ENCODE assay signal across 18 cellular contexts in genomic region chr14:42002139-42002538, GRCh38.
"Had no signal": no experiment of that assay in that cellular context is flagged by ENCODE, and none has a peak within 500 bp of the region (broad histone marks: within the 10 kb centered on the region; RNA-seq: fewer than 3 reads in every experiment).

No MANE protein-coding gene starts in this region.

- H3K4me3 ChIP-seq: hepatocyte, suprapubic skin had no signal

- H3K4me3 Mint-ChIP-seq: activated CD8-positive, alpha-beta T cell treated with anti-CD3 and anti-CD28 coated beads for 36 hours; activated naive CD4-positive, alpha-beta T cell treated with anti-CD3 and anti-CD28 coated beads, Interleukin-2, amount 50 U/mL, for 24 hours; activated T-cell treated with anti-CD3 and anti-CD28 coated beads, Interleukin-2, amount 50 U/mL, for 4 hours; effector memory CD8-positive, alpha-beta T cell; natural killer cell treated with Interleukin-12 subunit alpha and Interleukin-12 subunit beta and Interleukin-15 and Interleukin-18, amount 100 ng/mL, for 72 hours; WTC11 had no signal

- H3K4me1 ChIP-seq: suprapubic skin had no signal

- H3K27ac ChIP-seq: epithelial cell of prostate, hepatocyte, suprapubic skin had no signal

- H3K4me2 ChIP-seq: hepatocyte had no signal

- H3K27ac Mint-ChIP-seq: activated CD8-positive, alpha-beta T cell treated with anti-CD3 and anti-CD28 coated beads for 36 hours; activated naive CD4-positive, alpha-beta T cell treated with anti-CD3 and anti-CD28 coated beads, Interleukin-2, amount 50 U/mL, for 24 hours; effector memory CD8-positive, alpha-beta T cell; natural killer cell treated with Interleukin-12 subunit alpha and Interleukin-12 subunit beta and Interleukin-15 and Interleukin-18, amount 100 ng/mL, for 72 hours; WTC11 had no signal

- H3K27me3 Mint-ChIP-seq: activated CD8-positive, alpha-beta T cell treated with anti-CD3 and anti-CD28 coated beads for 36 hours; activated naive CD4-positive, alpha-beta T cell treated with anti-CD3 and anti-CD28 coated beads, Interleukin-2, amount 50 U/mL, for 24 hours; effector memory CD8-positive, alpha-beta T cell; natural killer cell treated with Interleukin-12 subunit alpha and Interleukin-12 subunit beta and Interleukin-15 and Interleukin-18, amount 100 ng/mL, for 72 hours had no signal

- H3K9me3 ChIP-seq: suprapubic skin had no signal

- H3K36me3 ChIP-seq: suprapubic skin had no signal

- DNase-seq: activated CD4-positive, alpha-beta T cell treated with anti-CD3 and anti-CD28 coated beads for 4 hours; activated CD8-positive, alpha-beta T cell treated with anti-CD3 and anti-CD28 coated beads for 36 hours; activated effector memory CD4-positive, alpha-beta T cell treated with Interleukin-2 at 50 U/mL for 16 hours; activated T-cell treated with anti-CD3 and anti-CD28 coated beads, Interleukin-2, amount 50 U/mL, for 4 hours; amniotic stem cell; cerebellar nuclear complex; dermis blood vessel endothelial cell; effector memory CD8-positive, alpha-beta T cell; left ventricle myocardium superior; mesendoderm; retina; stimulated activated naive CD8-positive, alpha-beta T cell treated with anti-CD3 and anti-CD28 coated beads, Interleukin-15, Interleukin-2, amounts not matched to agents 100 U/mL and 50 U/mL, for 24 hours had no signal

- H3K27me3 ChIP-seq: hepatocyte, suprapubic skin had no signal

- H3K36me3 Mint-ChIP-seq: activated naive CD4-positive, alpha-beta T cell treated with anti-CD3 and anti-CD28 coated beads, Interleukin-2, amount 50 U/mL, for 24 hours; natural killer cell treated with Interleukin-12 subunit alpha and Interleukin-12 subunit beta and Interleukin-15 and Interleukin-18, amount 100 ng/mL, for 72 hours; WTC11 had no signal

- H2AFZ ChIP-seq: hepatocyte had no signal

- H3K79me2 ChIP-seq: hepatocyte had no signal

- H3K9me3 Mint-ChIP-seq: activated CD8-positive, alpha-beta T cell treated with anti-CD3 and anti-CD28 coated beads for 36 hours; activated naive CD4-positive, alpha-beta T cell treated with anti-CD3 and anti-CD28 coated beads, Interleukin-2, amount 50 U/mL, for 24 hours; activated T-cell treated with anti-CD3 and anti-CD28 coated beads, Interleukin-2, amount 50 U/mL, for 4 hours; effector memory CD8-positive, alpha-beta T cell; natural killer cell treated with Interleukin-12 subunit alpha and Interleukin-12 subunit beta and Interleukin-15 and Interleukin-18, amount 100 ng/mL, for 72 hours; WTC11 had no signal

- H3K4me1 Mint-ChIP-seq: activated naive CD4-positive, alpha-beta T cell treated with anti-CD3 and anti-CD28 coated beads, Interleukin-2, amount 50 U/mL, for 24 hours; WTC11 had no signal
